7 cellular contexts compared by ENCODE assay signal in genomic region chr6:47481213-47481612, GRCh38. TPM values are rescaled to one million over a fixed set of nuclear protein-coding genes. Genes with fewer than 3 reads are reported as not detected.
DNase-seq lines count a peak whose midpoint lies in the region; ATAC-seq, FAIRE-seq and TF ChIP-seq lines count a peak whose summit lies in the region.
"Not testable (repeated sequence)": the region's sequence is repeated elsewhere in the genome, so short reads cannot be mapped to it uniquely, and the experiment has no call there.

No MANE protein-coding gene starts in this region.

- H3F3A ChIP-seq in DOHH2 (ENCODE audit: control insufficient read depth, insufficient read depth) = not testable (repeated sequence)

- intact Hi-C loops in K562 (cut with micrococcal nuclease) = not testable (repeated sequence)

- peaks cover 63% of the 10 kb centered on the region for H3K4me1 Mint-ChIP-seq in nephron progenitor cell

- TF ChIP-seq POLR2A in K562 (conservative IDR thresholded peaks at IDR 0.05) = not testable (repeated sequence)

- not testable (repeated sequence) for H3K36me3 Mint-ChIP-seq in nephron progenitor cell (ENCODE audit: low read depth)

- peaks cover 9 to 57% (median 33%) of the 10 kb centered on the region in 10 experiments; a peak in 19 of 20 replicates for H3K4me1 ChIP-seq in BLaER1 treated with 17β-estradiol and CSF1 and Interleukin-3, amounts not matched to agents 10 nM and 100 nM
- H3K4me1 ChIP-seq in DOHH2 (ENCODE audit: control insufficient read depth, low read length) = peaks cover 57% of the 10 kb centered on the region
- H3K4me1 ChIP-seq in Karpas-422 (ENCODE audit: low read length) = peaks cover 50% of the 10 kb centered on the region
- H3K4me1 ChIP-seq in K562 (replicated peaks in 1 of 2; ENCODE audit: control insufficient read depth in 2 of 2, insufficient read depth in 2 of 2, low read length in 2 of 2) = peaks cover 25 to 40% of the 10 kb centered on the region in 2 experiments

- BruUV-seq in K562 (replicated peaks; lab: Mats Ljungman, UMichigan) = not testable (repeated sequence)

- TF ChIP-seq RAD21 in K562 (CRISPR knock-in tag; conservative IDR thresholded peaks at IDR 0.05 in 1 of 2, IDR thresholded peaks at IDR 0.05 in 1 of 2) = not testable (repeated sequence)

- TF ChIP-seq EP300 in K562 (IDR thresholded peaks at IDR 0.05; ENCODE audit: low read length) = not testable (repeated sequence)

- not testable (repeated sequence) for FAIRE-seq in K562 (lab: Jason Lieb, UNC)

- peak overlapping the region; percentile 98 for H3K4me3 Mint-ChIP-seq in nephron progenitor cell

- H3K9me1 ChIP-seq in K562 (ENCODE audit: control insufficient read depth, insufficient read depth, low read length) = not testable (repeated sequence)

- TF ChIP-seq CTCF in DOHH2 (IDR thresholded peaks at IDR 0.05; ENCODE audit: low read depth, low read length, poor library complexity, severe bottlenecking); VCaP (conservative IDR thresholded peaks at IDR 0.05); K562 (IDR thresholded peaks at IDR 0.05 in 2 of 3, conservative IDR thresholded peaks at IDR 0.05 in 1 of 3; ENCODE audit: insufficient read depth in 2 of 3, low read depth in 1 of 3, low read length in 3 of 3); nephron progenitor cell (IDR thresholded peaks at IDR 0.05): not testable (repeated sequence)

- H3K27me3 Mint-ChIP-seq in nephron progenitor cell (ENCODE audit: low read depth, poor library complexity) = not testable (repeated sequence)

- CTCF ChIA-PET in K562 (lab: Yijun Ruan, JAX; ENCODE audit: low intra/inter-chr PET ratio) = not testable (repeated sequence)

- POLR2A ChIA-PET in K562 (lab: Yijun Ruan, JAX) = interaction anchor here (1.5 kb wide), 1 partner anchor 12 kb away, joined by 6 read pairs; no protein-coding TSS in a partner anchor

- not testable (repeated sequence) for ATAC-seq in K562

- DNase-seq in Karpas-422; K562 (ENCODE audit: extremely low read depth in 1 of 4, low spot score in 3 of 4); nephron progenitor cell: not testable (repeated sequence)

- H3K27me3 ChIP-seq in BLaER1 treated with 17β-estradiol and CSF1 and Interleukin-3, amounts not matched to agents 10 nM and 100 nM; DOHH2 (ENCODE audit: control insufficient read depth, low read length); Karpas-422 (ENCODE audit: low read length); K562 (ENCODE audit: control insufficient read depth in 2 of 2, insufficient read depth in 2 of 2, low read length in 2 of 2): not testable (repeated sequence)

- not testable (repeated sequence) for H3K27ac Mint-ChIP-seq in nephron progenitor cell

- H3K4me2 ChIP-seq in BLaER1 treated with 17β-estradiol and CSF1 and Interleukin-3, amounts not matched to agents 10 nM and 100 nM = peak overlapping the region in 7 of 11 experiments; percentile 38 to 93 (median 83); a peak in 9 of 22 replicates
- peak overlapping the region; percentile 75 for H3K4me2 ChIP-seq in DOHH2 (ENCODE audit: low read length)
- peak overlapping the region; percentile 89 for H3K4me2 ChIP-seq in Karpas-422 (ENCODE audit: low read depth, low read length, poor library complexity, severe bottlenecking)
- H3K4me2 ChIP-seq in K562 (ENCODE audit: insufficient read depth, low read length) = peak overlapping the region; percentile 69

- H3K79me2 ChIP-seq in DOHH2 (ENCODE audit: control insufficient read depth, low read length) (peaks cover 93% of the 10 kb centered on the region), Karpas-422 (ENCODE audit: low read length) (peaks cover 81% of the 10 kb centered on the region), K562 (ENCODE audit: control insufficient read depth, insufficient read depth, low read length) (peaks cover 100% of the 10 kb centered on the region)

- in situ Hi-C loops in K562 (cut with MboI) = not testable (repeated sequence)

- H3K9ac ChIP-seq in BLaER1 treated with 17β-estradiol and CSF1 and Interleukin-3, amounts not matched to agents 10 nM and 100 nM; Karpas-422 (ENCODE audit: low read length): not testable (repeated sequence)
- H3K9ac ChIP-seq in K562 (ENCODE audit: insufficient read depth in 1 of 2, low read depth in 2 of 2, low read length in 2 of 2) = peak overlapping the region; percentile 46 to 91; a peak in 3 of 4 replicates

- H3K9me2 ChIP-seq in DOHH2 (replicated peaks; ENCODE audit: control insufficient read depth, low read length); Karpas-422 (replicated peaks; ENCODE audit: insufficient read depth, low read length): not testable (repeated sequence)

- not testable (repeated sequence) for H3K27ac ChIP-seq in BLaER1 treated with 17β-estradiol and CSF1 and Interleukin-3, amounts not matched to agents 10 nM and 100 nM; DOHH2 (ENCODE audit: low read depth, low read length); K562 (ENCODE audit: extremely low read depth, low read depth, low read length)
- H3K27ac ChIP-seq in Karpas-422 (ENCODE audit: low read length) (peak overlapping the region; percentile 83; the same call in 1 of the 2 replicates), VCaP (peak overlapping the region; percentile 92)

- H4K20me1 ChIP-seq in BLaER1 treated with 17β-estradiol and CSF1 and Interleukin-3, amounts not matched to agents 10 nM and 100 nM = peaks cover 0 to 74% (median 39%) of the 10 kb centered on the region in 11 experiments; a peak in 14 of 22 replicates
- H4K20me1 ChIP-seq in DOHH2 (ENCODE audit: control insufficient read depth, insufficient read depth, low read depth, low read length) = peaks cover 23% of the 10 kb centered on the region; the same call in 1 of the 2 replicates
- peaks cover 40% of the 10 kb centered on the region for H4K20me1 ChIP-seq in Karpas-422 (ENCODE audit: insufficient read depth, low read depth, low read length)
- peaks cover 22% of the 10 kb centered on the region for H4K20me1 ChIP-seq in K562 (replicated peaks; ENCODE audit: control insufficient read depth, insufficient read depth, low read length)

- not testable (repeated sequence) for H3K9me3 ChIP-seq in BLaER1 treated with 17β-estradiol and CSF1 and Interleukin-3, amounts not matched to agents 10 nM and 100 nM (replicated peaks in 1 of 11); DOHH2 (ENCODE audit: control insufficient read depth, insufficient read depth, low read length); Karpas-422 (ENCODE audit: low read length); K562 (replicated peaks; ENCODE audit: control insufficient read depth, insufficient read depth, low read depth, low read length); iPS-18c (ENCODE audit: control insufficient read depth, insufficient read depth, low read length)

- H3K4me3 ChIP-seq in BLaER1 treated with 17β-estradiol and CSF1 and Interleukin-3, amounts not matched to agents 10 nM and 100 nM = not testable (repeated sequence)
- H3K4me3 ChIP-seq in DOHH2 (ENCODE audit: low read length) (peak overlapping the region; percentile 73), Karpas-422 (ENCODE audit: low read length) (peak overlapping the region; percentile 84; the same call in 1 of the 2 replicates), K562 (peak overlapping the region; percentile 85), iPS-18c (ENCODE audit: insufficient read depth, low read depth, low read length) (peak overlapping the region; percentile 5; the same call in 1 of the 2 replicates)

- not testable (repeated sequence) for H3K9me3 Mint-ChIP-seq in nephron progenitor cell

- H2AFZ ChIP-seq in Karpas-422 (ENCODE audit: low read length); K562 (ENCODE audit: low read depth, low read length): not testable (repeated sequence)

- WGBS in K562 (ENCODE audit: insufficient coverage, low coverage, missing lambda C conversion rate) = 58% methylated on average over 8 of the region's 8 CpGs

- not testable (repeated sequence) for H3K36me3 ChIP-seq in BLaER1 treated with 17β-estradiol and CSF1 and Interleukin-3, amounts not matched to agents 10 nM and 100 nM; Karpas-422 (ENCODE audit: insufficient read depth, low read length); K562 (ENCODE audit: control insufficient read depth, insufficient read depth, low read length)
- peaks cover 15% of the 10 kb centered on the region for H3K36me3 ChIP-seq in DOHH2 (ENCODE audit: control insufficient read depth, low read length)

TF ChIP-seq in K562, 482 proteins besides CTCF, POLR2A, EP300 and RAD21 (continues in another document):
- 0 out of 2 replicates have a peak, but pooled peaks have one; percentile 48 for TF ChIP-seq GATAD2A (IDR thresholded peaks at IDR 0.05)

RNA-seq across cellular contexts. Expression of gene CD2AP, which starts 3.6 kb away (rescaled TPM):
- 19.3 and 42.7 TPM in 2 replicates for total RNA-seq in Karpas-422 (2014; rRNA removed; shearing (Covaris generic); ENCODE audit: low replicate concordance)
- total RNA-seq in K562 (2011; cell fraction: chromatin; rRNA removed; ENCODE audit: low replicate concordance) = 24.9 and 139 TPM in 2 replicates
- 13.0 and 23.4 TPM in 2 replicates for total RNA-seq in K562 (2011; cell fraction: nucleolus; rRNA removed)
- total RNA-seq in K562 (2011; cell fraction: nucleoplasm; rRNA removed) = 36.8 and 45.6 TPM in 2 replicates
- total RNA-seq in K562 (2014; rRNA removed) (31.4 and 38.7 TPM in 2 replicates), K562 (2014; rRNA removed; fragmentation: Illumina TruSeq; extraction: Trizol) (69.7 and 81.5 TPM in 2 replicates), K562 (2015; rRNA removed; fragmentation: Illumina TruSeq; extraction: Trizol) (63.8 and 68.9 TPM in 2 replicates), K562 (2021) (41.3 TPM in 2 replicates)
- polyA plus RNA-seq in K562 (2011; rRNA removed) (20.8 and 35.5 TPM in 2 replicates), K562 (2014; fragmentation: Illumina TruSeq; extraction: Trizol) (35.6 and 50.2 TPM in 2 replicates), K562 (2014; fragmentation: Nextera tagmentation; extraction: Ambion mirVana) (10 to 100 TPM in 1 of 2 experiments, 1 to 10 TPM in 1; 9.4 to 15.9 TPM), K562 (2014; rRNA removed) (23.8 and 25.9 TPM in 2 replicates)
- 3.8 and 7.0 TPM in 2 replicates for polyA plus RNA-seq in K562 (2011; cell fraction: cytosol; rRNA removed)
- 10.8 and 13.3 TPM in 2 replicates for polyA plus RNA-seq in K562 (2011; cell fraction: nucleus; rRNA removed)
- 24.5 and 29.3 TPM in 2 replicates for polyA plus RNA-seq in K562 (2012)
- polyA minus RNA-seq in K562 (2011; rRNA and poly(A)+ RNA removed) = 47.6 and 49.9 TPM in 2 replicates
- 14.7 and 22.0 TPM in 2 replicates for polyA minus RNA-seq in K562 (2011; cell fraction: cytosol; rRNA and poly(A)+ RNA removed)
- 37.4 and 69.4 TPM in 2 replicates for polyA minus RNA-seq in K562 (2011; cell fraction: nucleus; rRNA and poly(A)+ RNA removed)
